Comparison of ENCODE assay signal across 17 cellular contexts in the genomic region with DNA sequence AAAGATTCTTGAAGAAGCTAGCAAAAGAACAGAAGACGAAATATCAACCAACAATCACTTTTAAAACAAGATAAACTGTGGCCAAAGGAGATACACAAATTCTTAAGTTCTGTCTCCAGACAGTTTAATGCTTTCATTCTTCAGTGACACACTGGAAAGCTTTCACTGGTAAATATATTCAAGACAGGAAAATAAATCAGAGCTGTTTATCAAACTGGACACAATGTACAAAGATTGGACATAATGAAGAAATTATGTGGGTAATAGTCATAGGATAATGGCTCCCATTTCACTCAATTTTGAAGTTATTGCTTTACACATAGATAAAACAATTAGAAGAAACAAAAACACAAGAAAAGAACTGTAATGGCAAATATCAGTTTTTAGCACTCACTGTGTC. TPM values are rescaled to one million over a fixed set of nuclear protein-coding genes. Genes with fewer than 3 reads are reported as not detected.
DNase-seq lines count a peak whose midpoint lies in the region; ATAC-seq and TF ChIP-seq lines count a peak whose summit lies in the region.
"Had no signal": no experiment of that assay in that cellular context is flagged by ENCODE, and none has a peak within 500 bp of the region (broad histone marks: within the 10 kb centered on the region; RNA-seq: fewer than 3 reads in every experiment).

No MANE protein-coding gene starts in this region.

- H2BK20ac ChIP-seq in IMR-90 (ENCODE audit: low read depth, low read length): no peak overlapping the region

- H3K79me1 ChIP-seq in IMR-90 (ENCODE audit: low read depth in 1 of 2, low read length in 2 of 2): no peaks in the 10 kb centered on the region

- H3K9me1 ChIP-seq in IMR-90 (ENCODE audit: insufficient read depth, low read length): no peaks in the 10 kb centered on the region; the same call in 1 of the 2 replicates

- WGBS in IMR-90 (ENCODE audit: extremely low coverage in 2 of 2, insufficient read length in 1 of 2), 2 experiments: no CpG with 5 or more reads among the region's 1 CpG

- H4K8ac ChIP-seq in IMR-90 (ENCODE audit: low read depth in 2 of 2, low read length in 2 of 2): no peak overlapping the region

- H4K5ac ChIP-seq in IMR-90 (ENCODE audit: low read depth, low read length): no peak overlapping the region

- no TSS peak for BruUV-seq in IMR-90 (replicated peaks; lab: Mats Ljungman, UMichigan)

- no peak for DNase-seq in IMR-90
- no peak for DNase-seq in ascending aorta (ENCODE audit: low spot score in 2 of 2)
- DNase-seq in foreskin melanocyte: no peak
- DNase-seq in RPMI8226: no peak
- no peak for DNase-seq in inferior parietal cortex (ENCODE audit: extremely low spot score)
- DNase-seq: C1 segment of cervical spinal cord; CD8-positive, alpha-beta T cell; DMS 273 treated with DMSO at 0.1 percent for 48 hours; DMS79; EL; GDM1; GM23248; H7 had no signal

- H3K27ac ChIP-seq in IMR-90 (ENCODE audit: insufficient read depth, low read length) (no peak overlapping the region), ascending aorta (peak overlapping the region; percentile 15 to 22), parathyroid adenoma (no peak overlapping the region)
- H3K27ac ChIP-seq: GM23248 had no signal

- H2BK15ac ChIP-seq in IMR-90 (ENCODE audit: low read depth, low read length): no peak overlapping the region

- H4K20me1 ChIP-seq in IMR-90 (ENCODE audit: insufficient read depth, low read length): no peaks in the 10 kb centered on the region

- no peak overlapping the region for H3K23ac ChIP-seq in IMR-90 (ENCODE audit: low read depth, low read length)

- H3K79me2 ChIP-seq in parathyroid adenoma: no peaks in the 10 kb centered on the region

- ATAC-seq in IMR-90 (ENCODE audit: low read depth): no peak
- ATAC-seq: CD8-positive, alpha-beta T cell; GM12878; HCT116 had no signal

- TF ChIP-seq POLR2A in IMR-90 (IDR thresholded peaks at IDR 0.05; ENCODE audit: low read depth, low read length): no peak

- H2AFZ ChIP-seq in IMR-90 (replicated peaks; ENCODE audit: low read length, poor library complexity) (no peak overlapping the region), parathyroid adenoma (peak overlapping the region; percentile 50)
- H2AFZ ChIP-seq: GM23248 had no signal

- H2AK9ac ChIP-seq in IMR-90 (replicated peaks; ENCODE audit: low read depth, low read length, poor library complexity): no peak overlapping the region

- TF ChIP-seq RAD21 in IMR-90 (IDR thresholded peaks at IDR 0.05; ENCODE audit: low read length): no peak

- intact Hi-C loops in IMR-90 (cut with micrococcal nuclease): no loop called here
- intact Hi-C loops in ascending aorta (cut with DNase I): no loop called here

- H3K4me1 ChIP-seq in IMR-90 (ENCODE audit: control insufficient read depth, insufficient read depth, low read length) (no peaks in the 10 kb centered on the region), ascending aorta (peaks cover 0 to 4% of the 10 kb centered on the region in 2 donors), parathyroid adenoma (no peaks in the 10 kb centered on the region)

- CTCF ChIA-PET in IMR-90 (lab: Yijun Ruan, JAX): interaction anchor here (0.6 to 0.9 kb wide), 2 partner anchors 16 to 287 kb away, joined by 3 to 4 read pairs; no protein-coding TSS in a partner anchor

- no peak for TF ChIP-seq CTCF in IMR-90 (conservative IDR thresholded peaks at IDR 0.05; ENCODE audit: low read depth, low read length)
- TF ChIP-seq CTCF in ascending aorta (IDR thresholded peaks at IDR 0.05): no peak
- no peak for TF ChIP-seq CTCF in parathyroid adenoma (IDR thresholded peaks at IDR 0.05)

- no peak overlapping the region for H3K4me2 ChIP-seq in IMR-90 (ENCODE audit: low read depth, low read length)
- no peak overlapping the region for H3K4me2 ChIP-seq in parathyroid adenoma (ENCODE audit: low read length)

- dilution Hi-C loops in IMR-90 (cut with HindIII; ENCODE audit: low sequenced_read_pairs, unreplicated experiment): no loop called here

- H3K18ac ChIP-seq in IMR-90 (ENCODE audit: low read depth, low read length): no peak overlapping the region

- H3K9ac ChIP-seq in IMR-90 (ENCODE audit: low read depth, low read length) (no peak overlapping the region), parathyroid adenoma (no peak overlapping the region)
- H3K9ac ChIP-seq: GM23248 had no signal

- H3K4ac ChIP-seq in IMR-90 (ENCODE audit: low read depth, low read length): no peak overlapping the region

- no peak overlapping the region for H2AK5ac ChIP-seq in IMR-90 (ENCODE audit: low read depth, low read length)

- H2BK120ac ChIP-seq in IMR-90 (ENCODE audit: low read depth, low read length): no peak overlapping the region

- H3K14ac ChIP-seq in IMR-90 (replicated peaks; ENCODE audit: low read depth, low read length): no peak overlapping the region

- H2BK5ac ChIP-seq in IMR-90 (ENCODE audit: low read depth, low read length, poor library complexity, severe bottlenecking): peak overlapping the region; percentile 29

- in situ Hi-C loops in IMR-90 (cut with MboI; ENCODE audit: low sequenced_read_pairs): no loop called here

- POLR2A ChIA-PET in IMR-90 (lab: Charles Lee; ENCODE audit: unreplicated experiment): interaction anchor here (0.6 kb wide), 1 partner anchor 21 kb away, joined by 4 read pairs; no protein-coding TSS in a partner anchor

- H3K27me3 ChIP-seq in IMR-90 (ENCODE audit: control insufficient read depth, insufficient read depth, low read length) (no peaks in the 10 kb centered on the region), ascending aorta (no peaks in the 10 kb centered on the region), parathyroid adenoma (ENCODE audit: control insufficient read depth, insufficient read depth, low read length) (no peaks in the 10 kb centered on the region)

- H4K91ac ChIP-seq in IMR-90 (ENCODE audit: insufficient read depth, low read depth, low read length): no peak overlapping the region

- no peaks in the 10 kb centered on the region for H3K9me3 ChIP-seq in IMR-90 (ENCODE audit: control insufficient read depth, insufficient read depth, low read length)
- no peaks in the 10 kb centered on the region for H3K9me3 ChIP-seq in ascending aorta
- no peaks in the 10 kb centered on the region for H3K9me3 ChIP-seq in parathyroid adenoma (ENCODE audit: control insufficient read depth, low read length)

- H3K4me3 ChIP-seq in IMR-90 (ENCODE audit: insufficient read depth, low read depth, low read length) (no peak overlapping the region), ascending aorta (no peak overlapping the region), parathyroid adenoma (ENCODE audit: low read depth, low read length) (no peak overlapping the region)
- H3K4me3 ChIP-seq: GM12878, GM23248 had no signal

- H3K36me3 ChIP-seq in IMR-90 (ENCODE audit: control insufficient read depth, insufficient read depth, low read length) (no peaks in the 10 kb centered on the region), ascending aorta (no peaks in the 10 kb centered on the region), parathyroid adenoma (ENCODE audit: control insufficient read depth, insufficient read depth, low read length) (no peaks in the 10 kb centered on the region)

- H3K56ac ChIP-seq in IMR-90 (ENCODE audit: extremely low read depth, insufficient read depth, low read length): no peak overlapping the region

TF ChIP-seq in IMR-90, 13 proteins besides CTCF, POLR2A, EP300 and RAD21:
- TF ChIP-seq CHD1 (IDR thresholded peaks at IDR 0.05; ENCODE audit: low read depth, low read length) (no peak), SMC3 (IDR thresholded peaks at IDR 0.05; ENCODE audit: low read depth, low read length) (no peak)
- TF ChIP-seq, protein P1, sequence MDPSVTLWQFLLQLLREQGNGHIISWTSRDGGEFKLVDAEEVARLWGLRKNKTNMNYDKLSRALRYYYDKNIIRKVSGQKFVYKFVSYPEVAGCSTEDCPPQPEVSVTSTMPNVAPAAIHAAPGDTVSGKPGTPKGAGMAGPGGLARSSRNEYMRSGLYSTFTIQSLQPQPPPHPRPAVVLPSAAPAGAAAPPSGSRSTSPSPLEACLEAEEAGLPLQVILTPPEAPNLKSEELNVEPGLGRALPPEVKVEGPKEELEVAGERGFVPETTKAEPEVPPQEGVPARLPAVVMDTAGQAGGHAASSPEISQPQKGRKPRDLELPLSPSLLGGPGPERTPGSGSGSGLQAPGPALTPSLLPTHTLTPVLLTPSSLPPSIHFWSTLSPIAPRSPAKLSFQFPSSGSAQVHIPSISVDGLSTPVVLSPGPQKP (IDR thresholded peaks at IDR 0.05; ENCODE audit: borderline replicate concordance, low read depth, low read length): no peak

RNA-seq across cellular contexts. Expression of a gene that starts 38.4 kb away (rescaled TPM):
- total RNA-seq in IMR-90 (2012; rRNA removed): 10.8 and 11.7 TPM in 2 replicates
- polyA plus RNA-seq in IMR-90 (2012; rRNA removed): 4.0 and 4.7 TPM in 2 replicates
- 4.6 and 6.7 TPM in 2 replicates for polyA plus RNA-seq in IMR-90 (2012; cell fraction: cytosol; rRNA removed)
- 3.1 and 7.9 TPM in 2 replicates for polyA plus RNA-seq in IMR-90 (2012; cell fraction: nucleus; rRNA removed; ENCODE audit: low replicate concordance)
- 125 TPM for total RNA-seq in ascending aorta
- total RNA-seq: A172; CD8-positive, alpha-beta T cell; GM12878 had no signal
- polyA plus RNA-seq: GM12878 had no signal

Comparison
In these comparisons a context has a peak if more than half of its experiments do, and no peak if none do; other contexts are left out.
1. H3K27ac ChIP-seq: peak in ascending aorta (2 of 2); none in IMR-90 (single experiment) and parathyroid adenoma (single experiment).